Comparison of ENCODE assay signal across 25 cellular contexts in genomic region chr20:3180319-3180718, GRCh38.
"Had no signal": no experiment of that assay in that cellular context is flagged by ENCODE, and none has a peak within 500 bp of the region (broad histone marks: within the 10 kb centered on the region; RNA-seq: fewer than 3 reads in every experiment).

No MANE protein-coding gene starts in this region.

- H3K4me1 Mint-ChIP-seq: memory B cell; naive B cell; stimulated activated effector memory CD8-positive, alpha-beta T cell treated with anti-CD3 and anti-CD28 coated beads, Interleukin-12 subunit alpha, Interleukin-12 subunit beta, amount 100 ng/mL, for 72 hours had no signal

- ATAC-seq: effector memory CD8-positive, alpha-beta T cell; left ventricle myocardium superior; lower lobe of right lung; natural killer cell treated with Interleukin-12 subunit alpha and Interleukin-12 subunit beta and Interleukin-15 and Interleukin-18, amount 100 ng/mL, for 72 hours; psoas muscle; right cardiac atrium; stimulated activated effector memory CD8-positive, alpha-beta T cell treated with anti-CD3 and anti-CD28 coated beads, Interleukin-12 subunit alpha, Interleukin-12 subunit beta, amount 100 ng/mL, for 72 hours had no signal

- H3K4me3 ChIP-seq: lower lobe of right lung, mucosa of descending colon, ovary, psoas muscle, sigmoid colon, testis, tibial artery, upper lobe of left lung had no signal

- H3K36me3 ChIP-seq: lower lobe of right lung, ovary, sigmoid colon, tibial artery, upper lobe of left lung had no signal

- H3K27me3 ChIP-seq: ovary, sigmoid colon, testis, tibial artery, upper lobe of left lung had no signal

- DNase-seq: cortex of kidney; effector memory CD8-positive, alpha-beta T cell; hypothalamus; left ventricle myocardium superior; lower lobe of right lung; naive B cell; ovary; right cardiac atrium; sigmoid colon; stimulated activated CD4-positive, alpha-beta T cell treated with anti-CD3 and anti-CD28 coated beads, Interleukin-2, amount 100 ng/mL, for 24 hours; stimulated activated CD4-positive, alpha-beta T cell treated with anti-CD3 and anti-CD28 coated beads, Interleukin-4, amount 100 ng/mL, for 24 hours; stimulated activated naive CD4-positive, alpha-beta T cell treated with Interleukin-2 at 50 U/mL for 16 hours; substantia nigra; testis; tibial artery; upper lobe of left lung had no signal

- H3K4me1 ChIP-seq: lower lobe of right lung, sigmoid colon, testis had no signal

- FAIRE-seq: frontal cortex, keratinocyte, urothelium cell line had no signal

- H3K27ac ChIP-seq: lower lobe of right lung, ovary, psoas muscle, sigmoid colon, testis, tibial artery, upper lobe of left lung had no signal

- H3K9me3 Mint-ChIP-seq: effector memory CD8-positive, alpha-beta T cell; memory B cell; naive B cell; natural killer cell treated with Interleukin-12 subunit alpha and Interleukin-12 subunit beta and Interleukin-15 and Interleukin-18, amount 100 ng/mL, for 72 hours; neural crest cell; stimulated activated effector memory CD8-positive, alpha-beta T cell treated with anti-CD3 and anti-CD28 coated beads, Interleukin-12 subunit alpha, Interleukin-12 subunit beta, amount 100 ng/mL, for 72 hours had no signal

- H3K27me3 Mint-ChIP-seq: memory B cell had no signal

- H3K4me3 Mint-ChIP-seq: effector memory CD8-positive, alpha-beta T cell; memory B cell; natural killer cell treated with Interleukin-12 subunit alpha and Interleukin-12 subunit beta and Interleukin-15 and Interleukin-18, amount 100 ng/mL, for 72 hours; neural crest cell; stimulated activated effector memory CD8-positive, alpha-beta T cell treated with anti-CD3 and anti-CD28 coated beads, Interleukin-12 subunit alpha, Interleukin-12 subunit beta, amount 100 ng/mL, for 72 hours had no signal

- H3K36me3 Mint-ChIP-seq: memory B cell; naive B cell; natural killer cell treated with Interleukin-12 subunit alpha and Interleukin-12 subunit beta and Interleukin-15 and Interleukin-18, amount 100 ng/mL, for 72 hours had no signal

- H3K9me3 ChIP-seq: lower lobe of right lung, mucosa of descending colon, ovary, psoas muscle, sigmoid colon, testis, tibial artery, upper lobe of left lung had no signal

- H3K27ac Mint-ChIP-seq: effector memory CD8-positive, alpha-beta T cell; memory B cell; natural killer cell treated with Interleukin-12 subunit alpha and Interleukin-12 subunit beta and Interleukin-15 and Interleukin-18, amount 100 ng/mL, for 72 hours; stimulated activated effector memory CD8-positive, alpha-beta T cell treated with anti-CD3 and anti-CD28 coated beads, Interleukin-12 subunit alpha, Interleukin-12 subunit beta, amount 100 ng/mL, for 72 hours had no signal
